Comparison of ENCODE assay signal across 19 cellular contexts in genomic region chr1:196059210-196059609, GRCh38.
"Had no signal": no experiment of that assay in that cellular context is flagged by ENCODE, and none has a peak within 500 bp of the region (broad histone marks: within the 10 kb centered on the region; RNA-seq: fewer than 3 reads in every experiment).

No MANE protein-coding gene starts in this region.

- H3K36me3 Mint-ChIP-seq: activated naive CD4-positive, alpha-beta T cell treated with anti-CD3 and anti-CD28 coated beads, Interleukin-2, amount 50 U/mL, for 72 hours had no signal

- H3K27ac Mint-ChIP-seq: activated B cell treated with CpG ODN at 0.5 μM for 24 hours; activated CD8-positive, alpha-beta T cell treated with anti-CD3 and anti-CD28 coated beads for 36 hours; activated naive CD4-positive, alpha-beta T cell treated with anti-CD3 and anti-CD28 coated beads, Interleukin-2, amount 50 U/mL, for 72 hours; stimulated activated naive CD8-positive, alpha-beta T cell treated with anti-CD3 and anti-CD28 coated beads, Interleukin-15, Interleukin-2, amounts not matched to agents 100 ng/mL and 50 ng/mL, for 24 hours had no signal

- H3K4me3 ChIP-seq: cardiac muscle cell, esophagus squamous epithelium, prostate gland, suprapubic skin, upper lobe of left lung had no signal

- H3K27me3 Mint-ChIP-seq: activated B cell treated with CpG ODN at 0.5 μM for 24 hours; activated CD8-positive, alpha-beta T cell treated with anti-CD3 and anti-CD28 coated beads for 36 hours; stimulated activated naive CD8-positive, alpha-beta T cell treated with anti-CD3 and anti-CD28 coated beads, Interleukin-15, Interleukin-2, amounts not matched to agents 100 ng/mL and 50 ng/mL, for 24 hours had no signal

- H3K36me3 ChIP-seq: cardiac muscle cell, esophagus squamous epithelium, prostate gland, suprapubic skin, upper lobe of left lung had no signal

- H3K27ac ChIP-seq: cardiac muscle cell, esophagus squamous epithelium, prostate gland, suprapubic skin, upper lobe of left lung had no signal

- H3K4me3 Mint-ChIP-seq: activated B cell treated with CpG ODN at 0.5 μM for 24 hours; activated CD8-positive, alpha-beta T cell treated with anti-CD3 and anti-CD28 coated beads for 36 hours; stimulated activated naive CD8-positive, alpha-beta T cell treated with anti-CD3 and anti-CD28 coated beads, Interleukin-15, Interleukin-2, amounts not matched to agents 100 ng/mL and 50 ng/mL, for 24 hours had no signal

- H3K9me3 Mint-ChIP-seq: activated CD8-positive, alpha-beta T cell treated with anti-CD3 and anti-CD28 coated beads for 36 hours had no signal

- H3K4me1 ChIP-seq: esophagus squamous epithelium, prostate gland, suprapubic skin, upper lobe of left lung had no signal

- H3K27me3 ChIP-seq: cardiac muscle cell, esophagus squamous epithelium, suprapubic skin, upper lobe of left lung had no signal

- H3K4me1 Mint-ChIP-seq: activated B cell treated with CpG ODN at 0.5 μM for 24 hours had no signal

- DNase-seq: activated B cell treated with CpG ODN at 0.5 μM for 24 hours; activated CD4-positive, alpha-beta T cell treated with anti-CD3 and anti-CD28 coated beads for 48 hours; activated CD8-positive, alpha-beta T cell treated with anti-CD3 and anti-CD28 coated beads for 36 hours; activated effector memory CD4-positive, alpha-beta T cell treated with anti-CD3 and anti-CD28 coated beads, Interleukin-2, amount 50 U/mL, for 16 hours; activated T-cell treated with anti-CD3 and anti-CD28 coated beads, Interleukin-2, amount 50 U/mL, for 48 hours; esophagus squamous epithelium; foreskin melanocyte; head of caudate nucleus; midbrain; T-helper 2 cell; upper lobe of left lung had no signal

- H3K9me3 ChIP-seq: esophagus squamous epithelium, prostate gland, suprapubic skin, upper lobe of left lung had no signal

- ATAC-seq: activated CD8-positive, alpha-beta T cell treated with anti-CD3 and anti-CD28 coated beads for 36 hours; activated naive CD4-positive, alpha-beta T cell treated with anti-CD3 and anti-CD28 coated beads, Interleukin-2, amount 50 U/mL, for 72 hours; sciatic nerve had no signal

- FAIRE-seq: colon, TTC549 had no signal
